Comparison of ENCODE assay signal across 11 cellular contexts in the genomic region with DNA sequence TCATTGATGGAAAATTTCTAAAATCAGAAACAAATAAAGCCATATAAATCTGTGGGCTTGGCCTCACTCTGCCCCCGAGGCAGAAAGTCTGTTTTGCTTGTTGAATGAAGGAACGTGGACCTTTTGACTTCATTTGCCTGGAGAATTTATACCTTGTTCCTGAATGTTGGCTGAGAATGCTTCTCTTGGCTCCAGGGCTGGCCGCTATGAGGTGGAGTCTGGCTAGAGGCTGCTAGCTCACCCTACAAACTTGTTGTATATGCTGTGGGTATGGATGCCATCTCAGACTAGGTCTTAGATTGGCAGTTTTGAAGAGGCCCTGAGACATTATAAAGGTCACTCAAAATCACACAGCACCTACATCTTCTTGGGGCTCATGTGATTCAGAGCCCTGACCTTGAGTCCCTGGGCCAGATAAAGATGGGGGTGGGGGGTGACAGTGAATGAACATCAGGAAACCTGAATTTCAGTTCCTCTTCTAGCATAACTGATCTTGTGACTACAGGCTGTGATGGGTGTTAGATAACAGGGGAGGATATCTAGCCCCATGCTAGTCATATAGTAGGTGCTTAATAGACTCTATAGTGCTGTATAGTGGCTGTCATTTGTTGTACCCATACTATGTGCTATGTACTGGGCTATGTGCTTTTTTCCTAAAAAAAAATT. TPM values are rescaled to one million over a fixed set of nuclear protein-coding genes. Genes with fewer than 3 reads are reported as not detected.
DNase-seq lines count a peak whose midpoint lies in the region; ATAC-seq and TF ChIP-seq lines count a peak whose summit lies in the region.
"Had no signal": no experiment of that assay in that cellular context is flagged by ENCODE, and none has a peak within 500 bp of the region (broad histone marks: within the 10 kb centered on the region; RNA-seq: fewer than 3 reads in every experiment).

No MANE protein-coding gene starts in this region.

- H3K4me2 ChIP-seq in OCI-LY3 (ENCODE audit: low read length) = peak overlapping the region; percentile 84

- intact Hi-C loops in activated T-helper 1 cell treated with anti-CD3 and anti-CD28 coated beads, Interleukin-12 subunit alpha, Interleukin-12 subunit beta, Interleukin-2, Interleukin-4 antibody, amounts not matched to agents 30 ng/mL and 10 ng/mL and 1 ng/mL, durations not matched to agents 14 hours and 24 hours and 36 hours (cut with micrococcal nuclease) = no loop called here
- intact Hi-C loops in head of caudate nucleus (cut with DNase I) = no loop called here

- H3K27ac Mint-ChIP-seq in activated T-helper 1 cell treated with anti-CD3 and anti-CD28 coated beads, Interleukin-12 subunit alpha, Interleukin-12 subunit beta, Interleukin-2, Interleukin-4 antibody, amounts not matched to agents 30 ng/mL and 10 ng/mL and 1 ng/mL, durations not matched to agents 14 hours and 24 hours and 36 hours = no peak overlapping the region

- no peak overlapping the region for H2AFZ ChIP-seq in OCI-LY3 (ENCODE audit: low read depth, low read length)

- DNase-seq in CD1c-positive myeloid dendritic cell (ENCODE audit: extremely low spot score) (peak; percentile 84), head of caudate nucleus (no peak)
- no peak for DNase-seq in activated T-helper 1 cell treated with anti-CD3 and anti-CD28 coated beads, Interleukin-12 subunit alpha, Interleukin-12 subunit beta, Interleukin-2, Interleukin-4 antibody, amounts not matched to agents 30 ng/mL and 10 ng/mL and 1 ng/mL, durations not matched to agents 14 hours and 24 hours and 36 hours (ENCODE audit: low spot score)
- DNase-seq in activated CD4-positive, CD25-positive, alpha-beta regulatory T cell (lab: John Stamatoyannopoulos, UW) = no peak
- DNase-seq in activated CD4-positive, alpha-beta T cell treated with anti-CD3 and anti-CD28 coated beads, Interleukin-2, amount 50 U/mL, for 1 hour = no peak

- H3K4me1 Mint-ChIP-seq in activated T-helper 1 cell treated with anti-CD3 and anti-CD28 coated beads, Interleukin-12 subunit alpha, Interleukin-12 subunit beta, Interleukin-2, Interleukin-4 antibody, amounts not matched to agents 30 ng/mL and 10 ng/mL and 1 ng/mL, durations not matched to agents 14 hours and 24 hours and 36 hours (ENCODE audit: low read depth) = peaks cover 41% of the 10 kb centered on the region

- no peaks in the 10 kb centered on the region for H3K36me3 Mint-ChIP-seq in activated T-helper 1 cell treated with anti-CD3 and anti-CD28 coated beads, Interleukin-12 subunit alpha, Interleukin-12 subunit beta, Interleukin-2, Interleukin-4 antibody, amounts not matched to agents 30 ng/mL and 10 ng/mL and 1 ng/mL, durations not matched to agents 14 hours and 24 hours and 36 hours (ENCODE audit: low read depth)

- H3K27ac ChIP-seq in OCI-LY3 (ENCODE audit: low read length) = peak overlapping the region; percentile 82

- no peaks in the 10 kb centered on the region for H3K9me3 Mint-ChIP-seq in activated T-helper 1 cell treated with anti-CD3 and anti-CD28 coated beads, Interleukin-12 subunit alpha, Interleukin-12 subunit beta, Interleukin-2, Interleukin-4 antibody, amounts not matched to agents 30 ng/mL and 10 ng/mL and 1 ng/mL, durations not matched to agents 14 hours and 24 hours and 36 hours

- ATAC-seq in GM19324 (IDR thresholded peaks at IDR 0.05; ENCODE audit: low FRiP score, unreplicated experiment) = peak; percentile 30
- peak; percentile 28 for ATAC-seq in HG03039 (IDR thresholded peaks at IDR 0.05; ENCODE audit: unreplicated experiment)
- ATAC-seq: Right ventricle myocardium inferior had no signal

- no peaks in the 10 kb centered on the region for H3K9me3 ChIP-seq in OCI-LY3 (ENCODE audit: insufficient read depth, low read length)

- no peak for TF ChIP-seq CTCF in OCI-LY3 (IDR thresholded peaks at IDR 0.05; ENCODE audit: low read depth, low read length)

- H3K36me3 ChIP-seq in OCI-LY3 (replicated peaks; ENCODE audit: low read depth, low read length) = peaks cover 18% of the 10 kb centered on the region

- peak overlapping the region; percentile 98 for H3K4me3 ChIP-seq in OCI-LY3 (ENCODE audit: low read length)

- no peaks in the 10 kb centered on the region for H3K27me3 Mint-ChIP-seq in activated T-helper 1 cell treated with anti-CD3 and anti-CD28 coated beads, Interleukin-12 subunit alpha, Interleukin-12 subunit beta, Interleukin-2, Interleukin-4 antibody, amounts not matched to agents 30 ng/mL and 10 ng/mL and 1 ng/mL, durations not matched to agents 14 hours and 24 hours and 36 hours (ENCODE audit: insufficient read depth)

- peaks cover 67% of the 10 kb centered on the region for H3K4me1 ChIP-seq in OCI-LY3 (ENCODE audit: low read length)

- peak overlapping the region; percentile 48 for H3K9ac ChIP-seq in OCI-LY3 (ENCODE audit: low read length)

- H3K27me3 ChIP-seq in OCI-LY3 (ENCODE audit: low read depth, low read length) = no peaks in the 10 kb centered on the region

- no peak overlapping the region for H3K4me3 Mint-ChIP-seq in activated T-helper 1 cell treated with anti-CD3 and anti-CD28 coated beads, Interleukin-12 subunit alpha, Interleukin-12 subunit beta, Interleukin-2, Interleukin-4 antibody, amounts not matched to agents 30 ng/mL and 10 ng/mL and 1 ng/mL, durations not matched to agents 14 hours and 24 hours and 36 hours

- H3K79me2 ChIP-seq in OCI-LY3 (ENCODE audit: low read length) = peaks cover 66% of the 10 kb centered on the region

- peaks cover 19% of the 10 kb centered on the region; the same call in 1 of the 2 replicates for H4K20me1 ChIP-seq in OCI-LY3 (ENCODE audit: insufficient read depth, low read length)

RNA-seq across cellular contexts. Expression of gene GM2A, which starts 2.8 kb away (rescaled TPM):
- total RNA-seq in activated T-helper 1 cell treated with anti-CD3 and anti-CD28 coated beads, Interleukin-12 subunit alpha, Interleukin-12 subunit beta, Interleukin-2, Interleukin-4 antibody, amounts not matched to agents 30 ng/mL and 10 ng/mL and 1 ng/mL, durations not matched to agents 14 hours and 24 hours and 36 hours = 16.9 and 21.1 TPM in 2 replicates

RNA-seq across cellular contexts. Expression of gene CCDC69, which starts 31.9 kb away (rescaled TPM):
- 24.3 and 25.4 TPM in 2 replicates for total RNA-seq in activated T-helper 1 cell treated with anti-CD3 and anti-CD28 coated beads, Interleukin-12 subunit alpha, Interleukin-12 subunit beta, Interleukin-2, Interleukin-4 antibody, amounts not matched to agents 30 ng/mL and 10 ng/mL and 1 ng/mL, durations not matched to agents 14 hours and 24 hours and 36 hours

RNA-seq across cellular contexts. Expression of gene SLC36A3, which starts 47.8 kb away (rescaled TPM):
- not detected in 2 replicates for total RNA-seq in activated T-helper 1 cell treated with anti-CD3 and anti-CD28 coated beads, Interleukin-12 subunit alpha, Interleukin-12 subunit beta, Interleukin-2, Interleukin-4 antibody, amounts not matched to agents 30 ng/mL and 10 ng/mL and 1 ng/mL, durations not matched to agents 14 hours and 24 hours and 36 hours
- total RNA-seq: epithelial cell of proximal tubule, mononuclear cell, Right ventricle myocardium inferior had no signal
